Comparison of ENCODE assay signal across 20 cellular contexts in genomic region chr1:74419611-74420010, GRCh38.
DNase-seq lines count a peak whose midpoint lies in the region; ATAC-seq, FAIRE-seq and TF ChIP-seq lines count a peak whose summit lies in the region.
"Had no signal": no experiment of that assay in that cellular context is flagged by ENCODE, and none has a peak within 500 bp of the region (broad histone marks: within the 10 kb centered on the region; RNA-seq: fewer than 3 reads in every experiment).

No MANE protein-coding gene starts in this region.

- H3K9ac ChIP-seq in HepG2 (ENCODE audit: insufficient read depth, low read depth, low read length) (no peak overlapping the region), IMR-90 (ENCODE audit: low read depth, low read length) (no peak overlapping the region), K562 (ENCODE audit: insufficient read depth in 1 of 2, low read depth in 2 of 2, low read length in 2 of 2) (no peak overlapping the region)
- H3K9ac ChIP-seq: BLaER1 treated with 17β-estradiol and CSF1 and Interleukin-3, amounts not matched to agents 10 nM and 100 nM had no signal

- TF ChIP-seq RAD21 in HepG2 (CRISPR knock-in tag; IDR thresholded peaks at IDR 0.05) (no peak), IMR-90 (IDR thresholded peaks at IDR 0.05; ENCODE audit: low read length) (no peak), K562 (CRISPR knock-in tag; conservative IDR thresholded peaks at IDR 0.05 in 1 of 2, IDR thresholded peaks at IDR 0.05 in 1 of 2) (no peak)

- no peak overlapping the region for H3K56ac ChIP-seq in IMR-90 (ENCODE audit: extremely low read depth, insufficient read depth, low read length)

- H3K79me2 ChIP-seq in HepG2 (ENCODE audit: insufficient read depth, low read length) (no peaks in the 10 kb centered on the region), K562 (ENCODE audit: control insufficient read depth, insufficient read depth, low read length) (no peaks in the 10 kb centered on the region)

- no peak for ATAC-seq in HepG2
- ATAC-seq in right lobe of liver = no peak
- no peak for ATAC-seq in IMR-90 (ENCODE audit: low read depth)
- ATAC-seq in K562 = no peak
- no peak for ATAC-seq in HG03135 (IDR thresholded peaks at IDR 0.05; ENCODE audit: unreplicated experiment)
- ATAC-seq: CD8-positive, alpha-beta T cell had no signal

- H3K9me1 ChIP-seq in IMR-90 (ENCODE audit: insufficient read depth, low read length) (no peaks in the 10 kb centered on the region), K562 (ENCODE audit: control insufficient read depth, insufficient read depth, low read length) (no peaks in the 10 kb centered on the region)

- H4K8ac ChIP-seq in IMR-90 (ENCODE audit: low read depth in 2 of 2, low read length in 2 of 2) = no peak overlapping the region

- BruUV-seq in HepG2 (replicated peaks; lab: Mats Ljungman, UMichigan) = no TSS peak
- no TSS peak for BruUV-seq in IMR-90 (replicated peaks; lab: Mats Ljungman, UMichigan)
- no TSS peak for BruUV-seq in K562 (replicated peaks; lab: Mats Ljungman, UMichigan)

- H2BK20ac ChIP-seq in IMR-90 (ENCODE audit: low read depth, low read length) = no peak overlapping the region

- no peak for TF ChIP-seq POLR2A in HepG2 (IDR thresholded peaks at IDR 0.05; ENCODE audit: insufficient read depth in 1 of 2, low read depth in 2 of 2, low read length in 2 of 2)
- no peak for TF ChIP-seq POLR2A in right lobe of liver (IDR thresholded peaks at IDR 0.05)
- TF ChIP-seq POLR2A in IMR-90 (IDR thresholded peaks at IDR 0.05; ENCODE audit: low read depth, low read length) = no peak
- TF ChIP-seq POLR2A in K562 (conservative IDR thresholded peaks at IDR 0.05) = no peak

- TF ChIP-seq EP300 in HepG2 (IDR thresholded peaks at IDR 0.05; ENCODE audit: low read depth in 2 of 2, low read length in 2 of 2) (no peak), HepG2 (CRISPR knock-in tag; IDR thresholded peaks at IDR 0.05; ENCODE audit: borderline replicate concordance) (no peak), K562 (IDR thresholded peaks at IDR 0.05; ENCODE audit: low read length) (no peak)

- H3K27ac ChIP-seq in HepG2 (ENCODE audit: extremely low read length, insufficient read depth, low read length) = no peak overlapping the region
- H3K27ac ChIP-seq in right lobe of liver = no peak overlapping the region
- H3K27ac ChIP-seq in IMR-90 (ENCODE audit: insufficient read depth, low read length) = no peak overlapping the region
- no peak overlapping the region for H3K27ac ChIP-seq in K562 (ENCODE audit: extremely low read depth, low read depth, low read length)
- H3K27ac ChIP-seq: BLaER1 treated with 17β-estradiol and CSF1 and Interleukin-3, amounts not matched to agents 10 nM and 100 nM; C4-2B had no signal

- in situ Hi-C loops in HepG2 (cut with HindIII; ENCODE audit: extremely low pct_ligation_motif_present, low pct_unique_long_range_greater_than_20kb) (no loop called here), IMR-90 (cut with MboI; ENCODE audit: low sequenced_read_pairs) (no loop called here), K562 (cut with MboI) (no loop called here)

- POLR2A ChIA-PET in HepG2 (lab: Yijun Ruan, JAX) (no interaction called here), IMR-90 (lab: Charles Lee; ENCODE audit: unreplicated experiment) (no interaction called here), K562 (lab: Yijun Ruan, JAX) (no interaction called here)

- dilution Hi-C loops in IMR-90 (cut with HindIII; ENCODE audit: low sequenced_read_pairs, unreplicated experiment) = no loop called here

- H3K36me3 ChIP-seq in HepG2 (replicated peaks in 1 of 2; ENCODE audit: control insufficient read depth in 1 of 2, insufficient read depth in 2 of 2, low read length in 2 of 2) (no peaks in the 10 kb centered on the region), right lobe of liver (no peaks in the 10 kb centered on the region), IMR-90 (ENCODE audit: control insufficient read depth, insufficient read depth, low read length) (no peaks in the 10 kb centered on the region), K562 (ENCODE audit: control insufficient read depth, insufficient read depth, low read length) (no peaks in the 10 kb centered on the region)
- H3K36me3 ChIP-seq: BLaER1 treated with 17β-estradiol and CSF1 and Interleukin-3, amounts not matched to agents 10 nM and 100 nM had no signal

- no peak overlapping the region for H3K18ac ChIP-seq in IMR-90 (ENCODE audit: low read depth, low read length)

- no peaks in the 10 kb centered on the region for H3K79me1 ChIP-seq in IMR-90 (ENCODE audit: low read depth in 1 of 2, low read length in 2 of 2)

- CTCF ChIA-PET in HepG2 (lab: Yijun Ruan, JAX; ENCODE audit: low intra/inter-chr PET ratio, low total read pairs) = no interaction called here
- CTCF ChIA-PET in IMR-90 (lab: Yijun Ruan, JAX) = no interaction called here
- CTCF ChIA-PET in K562 (lab: Yijun Ruan, JAX; ENCODE audit: low intra/inter-chr PET ratio) = no interaction called here

- no peak overlapping the region for H2BK15ac ChIP-seq in IMR-90 (ENCODE audit: low read depth, low read length)

- no peak overlapping the region for H2AFZ ChIP-seq in HepG2 (ENCODE audit: low read length)
- H2AFZ ChIP-seq in IMR-90 (replicated peaks; ENCODE audit: low read length, poor library complexity) = no peak overlapping the region
- no peak overlapping the region for H2AFZ ChIP-seq in K562 (ENCODE audit: low read depth, low read length)

- H3K9me3 ChIP-seq in HepG2 (ENCODE audit: low read length) (no peaks in the 10 kb centered on the region), right lobe of liver (no peaks in the 10 kb centered on the region), IMR-90 (ENCODE audit: control insufficient read depth, insufficient read depth, low read length) (no peaks in the 10 kb centered on the region), K562 (replicated peaks; ENCODE audit: control insufficient read depth, insufficient read depth, low read depth, low read length) (no peaks in the 10 kb centered on the region)
- H3K9me3 ChIP-seq: BLaER1 treated with 17β-estradiol and CSF1 and Interleukin-3, amounts not matched to agents 10 nM and 100 nM; Caco-2 had no signal

- no peaks in the 10 kb centered on the region for H3K27me3 ChIP-seq in HepG2 (ENCODE audit: control insufficient read depth in 1 of 2, insufficient read depth in 2 of 2, low read length in 2 of 2)
- no peaks in the 10 kb centered on the region for H3K27me3 ChIP-seq in right lobe of liver
- H3K27me3 ChIP-seq in IMR-90 (ENCODE audit: control insufficient read depth, insufficient read depth, low read length) = no peaks in the 10 kb centered on the region
- no peaks in the 10 kb centered on the region for H3K27me3 ChIP-seq in K562 (ENCODE audit: control insufficient read depth in 2 of 2, insufficient read depth in 2 of 2, low read length in 2 of 2)
- H3K27me3 ChIP-seq: BLaER1 treated with 17β-estradiol and CSF1 and Interleukin-3, amounts not matched to agents 10 nM and 100 nM had no signal

- no peak overlapping the region for H2AK5ac ChIP-seq in IMR-90 (ENCODE audit: low read depth, low read length)

- H3K14ac ChIP-seq in IMR-90 (replicated peaks; ENCODE audit: low read depth, low read length) = no peak overlapping the region

- H3K4ac ChIP-seq in IMR-90 (ENCODE audit: low read depth, low read length) = no peak overlapping the region

- no peak for DNase-seq in HepG2 (ENCODE audit: low spot score)
- DNase-seq in right lobe of liver = no peak
- no peak for DNase-seq in IMR-90
- DNase-seq in K562 (ENCODE audit: extremely low read depth in 1 of 4, low spot score in 3 of 4) = no peak
- DNase-seq in NOMO-1 (lab: John Stamatoyannopoulos, UW; ENCODE audit: unreplicated experiment in 2 of 2) = no peak
- DNase-seq: 8988T; AML-193; Caco-2; Calu3; CD4-positive, alpha-beta T cell; CD8-positive, alpha-beta T cell; DMS79 treated with DMSO at 0.1 percent for 48 hours; GF-D8 had no signal

- no peak overlapping the region for H2BK120ac ChIP-seq in IMR-90 (ENCODE audit: low read depth, low read length)

- no peaks in the 10 kb centered on the region for H3K4me1 ChIP-seq in HepG2 (ENCODE audit: insufficient read depth, low read length)
- H3K4me1 ChIP-seq in right lobe of liver = no peaks in the 10 kb centered on the region
- peaks cover 5% of the 10 kb centered on the region; the same call in 1 of the 2 replicates for H3K4me1 ChIP-seq in IMR-90 (ENCODE audit: control insufficient read depth, insufficient read depth, low read length)
- H3K4me1 ChIP-seq in K562 (replicated peaks in 1 of 2; ENCODE audit: control insufficient read depth in 2 of 2, insufficient read depth in 2 of 2, low read length in 2 of 2) = no peaks in the 10 kb centered on the region
- H3K4me1 ChIP-seq: BLaER1 treated with 17β-estradiol and CSF1 and Interleukin-3, amounts not matched to agents 10 nM and 100 nM; Caco-2 had no signal

- no peak overlapping the region for H3K23ac ChIP-seq in IMR-90 (ENCODE audit: low read depth, low read length)

- H3K4me2 ChIP-seq in HepG2 (ENCODE audit: low read depth, low read length) = no peak overlapping the region
- H3K4me2 ChIP-seq in IMR-90 (ENCODE audit: low read depth, low read length) = no peak overlapping the region
- no peak overlapping the region for H3K4me2 ChIP-seq in K562 (ENCODE audit: insufficient read depth, low read length)
- H3K4me2 ChIP-seq: BLaER1 treated with 17β-estradiol and CSF1 and Interleukin-3, amounts not matched to agents 10 nM and 100 nM had no signal

- H2AK9ac ChIP-seq in IMR-90 (replicated peaks; ENCODE audit: low read depth, low read length, poor library complexity) = no peak overlapping the region

- no peaks in the 10 kb centered on the region for H4K20me1 ChIP-seq in HepG2 (ENCODE audit: insufficient read depth, low read length)
- H4K20me1 ChIP-seq in IMR-90 (ENCODE audit: insufficient read depth, low read length) = no peaks in the 10 kb centered on the region
- H4K20me1 ChIP-seq in K562 (replicated peaks; ENCODE audit: control insufficient read depth, insufficient read depth, low read length) = no peaks in the 10 kb centered on the region
- H4K20me1 ChIP-seq: BLaER1 treated with 17β-estradiol and CSF1 and Interleukin-3, amounts not matched to agents 10 nM and 100 nM had no signal

- H4K91ac ChIP-seq in IMR-90 (ENCODE audit: insufficient read depth, low read depth, low read length) = no peak overlapping the region

- FAIRE-seq in HepG2 (lab: Jason Lieb, UNC) (no peak), K562 (lab: Jason Lieb, UNC) (no peak)
- FAIRE-seq: A204.1, G401.6, GM12891, GM18507 had no signal

- no peak overlapping the region for H3K4me3 ChIP-seq in HepG2 (replicated peaks in 1 of 3; ENCODE audit: insufficient read depth in 1 of 3, low read depth in 2 of 3, low read length in 3 of 3)
- no peak overlapping the region for H3K4me3 ChIP-seq in right lobe of liver
- H3K4me3 ChIP-seq in IMR-90 (ENCODE audit: insufficient read depth, low read depth, low read length) = no peak overlapping the region
- no peak overlapping the region for H3K4me3 ChIP-seq in K562
- H3K4me3 ChIP-seq: BLaER1 treated with 17β-estradiol and CSF1 and Interleukin-3, amounts not matched to agents 10 nM and 100 nM had no signal

- TF ChIP-seq CTCF in HepG2 (CRISPR knock-in tag; IDR thresholded peaks at IDR 0.05) = no peak
- TF ChIP-seq CTCF in right lobe of liver (IDR thresholded peaks at IDR 0.05) = no peak
- TF ChIP-seq CTCF in IMR-90 (conservative IDR thresholded peaks at IDR 0.05; ENCODE audit: low read depth, low read length) = no peak
- TF ChIP-seq CTCF in K562 (IDR thresholded peaks at IDR 0.05 in 2 of 3, conservative IDR thresholded peaks at IDR 0.05 in 1 of 3; ENCODE audit: insufficient read depth in 2 of 3, low read depth in 1 of 3, low read length in 3 of 3) = no peak

- no peak overlapping the region for H2BK5ac ChIP-seq in IMR-90 (ENCODE audit: low read depth, low read length, poor library complexity, severe bottlenecking)

- intact Hi-C loops in HepG2 (cut with micrococcal nuclease; ENCODE audit: unreplicated experiment) (no loop called here), right lobe of liver (cut with DNase I) (no loop called here), IMR-90 (cut with micrococcal nuclease) (no loop called here), K562 (cut with micrococcal nuclease) (no loop called here)

- no peak overlapping the region for H4K5ac ChIP-seq in IMR-90 (ENCODE audit: low read depth, low read length)

Comparison
In these comparisons a context has a peak if more than half of its experiments do, and no peak if none do; other contexts are left out.
1. Of the 241 proteins assayed by ChIP-seq in both HepG2 and K562: peak only in HepG2: MAFF and MAFK; only in K562: none; in both: none; in neither: 239.